Comparison of ENCODE assay signal across 1 cellular context in genomic region chr6:7820288-7820835, GRCh38.
A peak's percentile ranks its signal among the peaks of the same experiment; 100 is the strongest.
TF ChIP-seq lines count a peak whose summit lies in the region.

No MANE protein-coding gene starts in this region.

TF ChIP-seq in K562, 482 proteins besides CTCF, POLR2A, EP300 and RAD21 (continued from another document):
- TF ChIP-seq, protein P1, sequence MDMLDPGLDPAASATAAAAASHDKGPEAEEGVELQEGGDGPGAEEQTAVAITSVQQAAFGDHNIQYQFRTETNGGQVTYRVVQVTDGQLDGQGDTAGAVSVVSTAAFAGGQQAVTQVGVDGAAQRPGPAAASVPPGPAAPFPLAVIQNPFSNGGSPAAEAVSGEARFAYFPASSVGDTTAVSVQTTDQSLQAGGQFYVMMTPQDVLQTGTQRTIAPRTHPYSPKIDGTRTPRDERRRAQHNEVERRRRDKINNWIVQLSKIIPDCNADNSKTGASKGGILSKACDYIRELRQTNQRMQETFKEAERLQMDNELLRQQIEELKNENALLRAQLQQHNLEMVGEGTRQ (CRISPR knock-in tag; IDR thresholded peaks at IDR 0.05) = peak; percentile 65
- TF ChIP-seq SREBF2 (CRISPR knock-in tag; IDR thresholded peaks at IDR 0.05) (no peak), CBX5 (IDR thresholded peaks at IDR 0.05; ENCODE audit: borderline replicate concordance, low read depth) (no peak)
